24 cellular contexts compared by ENCODE assay signal in genomic region chr7:149859881-149860280, GRCh38. TPM values are rescaled to one million over a fixed set of nuclear protein-coding genes. Genes with fewer than 3 reads are reported as not detected.
DNase-seq lines count a peak whose midpoint lies in the region; TF ChIP-seq lines count a peak whose summit lies in the region.
"Had no signal": no experiment of that assay in that cellular context is flagged by ENCODE, and none has a peak within 500 bp of the region (broad histone marks: within the 10 kb centered on the region; RNA-seq: fewer than 3 reads in every experiment).

No MANE protein-coding gene starts in this region.

- H3K4me1 ChIP-seq in sigmoid colon: peaks cover 0 to 14% (median 12%) of the 10 kb centered on the region in 4 donors

- no peaks in the 10 kb centered on the region for H3K9me3 ChIP-seq in KOPT-K1 (ENCODE audit: insufficient read depth, low read length, poor library complexity, severe bottlenecking)
- H3K9me3 ChIP-seq in sigmoid colon: no peaks in the 10 kb centered on the region

- TF ChIP-seq CTCF in sigmoid colon (IDR thresholded peaks at IDR 0.05): no peak

- H3K36me3 ChIP-seq in KOPT-K1 (ENCODE audit: insufficient read depth, low read length): 0 out of 2 replicates have a peak, but pooled peaks cover 6% of the 10 kb centered on the region
- H3K36me3 ChIP-seq in sigmoid colon: peaks cover 26 to 61% (median 37%) of the 10 kb centered on the region in 4 donors

- no peak for TF ChIP-seq EP300 in sigmoid colon (IDR thresholded peaks at IDR 0.05)

- peak overlapping the region; percentile 11 for H3K27ac ChIP-seq in KOPT-K1 (ENCODE audit: low read depth, low read length, poor library complexity, severe bottlenecking)
- no peak overlapping the region for H3K27ac ChIP-seq in sigmoid colon
- H3K27ac ChIP-seq: 22Rv1, GM23248, SK-N-MC had no signal

- 46 to 71% methylated on average over 4 of the region's 4 CpGs for whole genome bisulfite sequencing in sigmoid colon, 2 donors

- DNase-seq in NCI-H2107 treated with DMSO at 0.1 percent for 48 hours (lab: John Stamatoyannopoulos, UW; ENCODE audit: unreplicated experiment) (peak; percentile 57), NCI-H2107 (lab: John Stamatoyannopoulos, UW) (no peak), mesenteric fat pad (ENCODE audit: low spot score) (peak; percentile 24), sigmoid colon (peak; percentile 8), NAMALWA (ENCODE audit: low spot score) (no peak), DMS53 (lab: John Stamatoyannopoulos, UW) (no peak), hepatic stellate cell (ENCODE audit: low spot score) (no peak)
- DNase-seq: DMS153, GM23248, H9, IMR-90, Karpas-422, MV-4-11, NCI-H1105 treated with DMSO at 0.1 percent for 48 hours, NCI-H146, NCI-H1930, NCI-H2171, NCI-H226, NCI-H510A treated with DMSO at 0.1 percent for 48 hours, NCI-H748 treated with DMSO at 0.1 percent for 48 hours, SIG-M5 had no signal

- no peak for TF ChIP-seq POLR2A in sigmoid colon (IDR thresholded peaks at IDR 0.05)

- no peaks in the 10 kb centered on the region for H3K27me3 ChIP-seq in sigmoid colon

- no peak overlapping the region for H3K4me3 ChIP-seq in sigmoid colon
- H3K4me3 ChIP-seq: GM23248, SK-N-MC had no signal

- intact Hi-C loops in sigmoid colon (cut with DNase I): no loop called here

RNA-seq across cellular contexts. Expression of gene ATP6V0E2, which starts 13.9 kb away (rescaled TPM):
- 18.5 TPM for total RNA-seq in mesenteric fat pad
- 10 to 100 TPM; 16.6 to 41.7 (median 29.9) TPM for total RNA-seq in sigmoid colon
- polyA plus RNA-seq in sigmoid colon: 10 to 100 TPM; 13.2 to 45.5 (median 22.8) TPM

RNA-seq across cellular contexts. Expression of gene ZNF862, which starts 21.7 kb away (rescaled TPM):
- 9.4 TPM for total RNA-seq in mesenteric fat pad
- 10 to 100 TPM; 12.5 to 23.8 (median 15.9) TPM for total RNA-seq in sigmoid colon
- 1 to 10 TPM in 2 of 3 donors, under 1 TPM in 1; 0.92 to 9.6 (median 6.0) TPM for polyA plus RNA-seq in sigmoid colon

Comparison
In these comparisons a context has a peak if more than half of its experiments do, and no peak if none do; other contexts are left out.
1. DNase-seq: peak in NCI-H2107 treated with DMSO at 0.1 percent for 48 hours (single experiment), mesenteric fat pad (single experiment) and sigmoid colon (single experiment); none in NCI-H2107 (single experiment), NAMALWA (single experiment), DMS53 (single experiment) and hepatic stellate cell (single experiment).